In genomic region chr11:17508816-17509215, GRCh38 we compare ENCODE assay signal across 16 cellular contexts. TPM values are rescaled to one million over a fixed set of nuclear protein-coding genes. Genes with fewer than 3 reads are reported as not detected.
DNase-seq lines count a peak whose midpoint lies in the region; ATAC-seq and TF ChIP-seq lines count a peak whose summit lies in the region.
"Had no signal": no experiment of that assay in that cellular context is flagged by ENCODE, and none has a peak within 500 bp of the region (broad histone marks: within the 10 kb centered on the region; RNA-seq: fewer than 3 reads in every experiment).

No MANE protein-coding gene starts in this region.

- H2AFZ ChIP-seq in osteoblast (ENCODE audit: low read length), result no peak overlapping the region
- H2AFZ ChIP-seq: GM23248 had no signal

- CTCF ChIA-PET in CD8-positive, alpha-beta memory T cell (lab: Charles Lee), result interaction anchor here (1.8 to 1.9 kb wide), 2 partner anchors 120 to 279 kb away, joined by 6 to 11 read pairs; partner anchors contain the start of gene KCNJ11

- peak overlapping the region; percentile 12 to 18 for H3K27ac ChIP-seq in ascending aorta
- no peak overlapping the region for H3K27ac ChIP-seq in osteoblast (ENCODE audit: low read depth, low read length)
- no peak overlapping the region for H3K27ac ChIP-seq in adrenal gland
- H3K27ac ChIP-seq in CD8-positive, alpha-beta memory T cell (ENCODE audit: low read depth, low read length), result no peak overlapping the region
- H3K27ac ChIP-seq: BLaER1, GM23248 had no signal

- no peaks in the 10 kb centered on the region for H3K9me3 Mint-ChIP-seq in CD8-positive, alpha-beta memory T cell
- H3K9me3 Mint-ChIP-seq: IgD-negative memory B cell had no signal

- ATAC-seq in HG03175 (IDR thresholded peaks at IDR 0.05; ENCODE audit: unreplicated experiment), result no peak
- ATAC-seq: GM12878 had no signal

- H3K9me3 ChIP-seq in ascending aorta, result no peaks in the 10 kb centered on the region
- no peaks in the 10 kb centered on the region for H3K9me3 ChIP-seq in osteoblast (ENCODE audit: low read depth, low read length)
- no peaks in the 10 kb centered on the region for H3K9me3 ChIP-seq in adrenal gland (replicated peaks in 1 of 3)
- no peaks in the 10 kb centered on the region for H3K9me3 ChIP-seq in CD8-positive, alpha-beta memory T cell (ENCODE audit: low read length)
- H3K9me3 ChIP-seq: BLaER1 had no signal

- H3K4me1 ChIP-seq in ascending aorta, result peaks cover 8 to 12% of the 10 kb centered on the region in 2 donors
- H3K4me1 ChIP-seq in osteoblast (ENCODE audit: insufficient read depth, low read length), result peaks cover 4% of the 10 kb centered on the region
- H3K4me1 ChIP-seq in adrenal gland (replicated peaks in 1 of 2), result peaks cover 0 to 14% of the 10 kb centered on the region in 2 donors
- H3K4me1 ChIP-seq in CD8-positive, alpha-beta memory T cell (ENCODE audit: insufficient read depth, low read length), result no peaks in the 10 kb centered on the region

- H3K36me3 ChIP-seq in ascending aorta, result no peaks in the 10 kb centered on the region
- no peaks in the 10 kb centered on the region for H3K36me3 ChIP-seq in osteoblast (ENCODE audit: insufficient read depth, low read length)
- H3K36me3 ChIP-seq in adrenal gland (replicated peaks in 1 of 2), result no peaks in the 10 kb centered on the region
- H3K36me3 ChIP-seq in CD8-positive, alpha-beta memory T cell (ENCODE audit: insufficient read depth, low read length), result no peaks in the 10 kb centered on the region
- H3K36me3 ChIP-seq: BLaER1 had no signal

- no peaks in the 10 kb centered on the region for H3K4me1 Mint-ChIP-seq in CD8-positive, alpha-beta memory T cell

- no peak overlapping the region for H3K27ac Mint-ChIP-seq in CD8-positive, alpha-beta memory T cell
- H3K27ac Mint-ChIP-seq: IgD-negative memory B cell had no signal

- H3K27me3 ChIP-seq in ascending aorta, result no peaks in the 10 kb centered on the region
- H3K27me3 ChIP-seq in osteoblast (ENCODE audit: insufficient read depth, low read length), result peaks cover 9% of the 10 kb centered on the region
- no peaks in the 10 kb centered on the region for H3K27me3 ChIP-seq in adrenal gland
- H3K27me3 ChIP-seq in CD8-positive, alpha-beta memory T cell (ENCODE audit: insufficient read depth, low read length, poor library complexity, severe bottlenecking), result no peaks in the 10 kb centered on the region
- H3K27me3 ChIP-seq: BLaER1 had no signal

- TF ChIP-seq POLR2A in adrenal gland (IDR thresholded peaks at IDR 0.05), result no peak

- no peak overlapping the region for H3K4me3 Mint-ChIP-seq in CD8-positive, alpha-beta memory T cell
- H3K4me3 Mint-ChIP-seq: IgD-negative memory B cell had no signal

- DNase-seq in ascending aorta (ENCODE audit: low spot score in 2 of 2) (no peak), kidney glomerular epithelial cell (lab: John Stamatoyannopoulos, UW) (peak; percentile 82), osteoblast (ENCODE audit: insufficient read length, low spot score, missing footprints) (peak; percentile 21), adrenal gland (no peak)
- no peak for DNase-seq in CD8-positive, alpha-beta memory T cell
- DNase-seq: AML-193, Calu3, DMS 273 treated with DMSO at 0.1 percent for 48 hours had no signal

- POLR2A ChIA-PET in CD8-positive, alpha-beta memory T cell (lab: Charles Lee), result no interaction called here

- 28 to 41% (median 39%) methylated on average over 3 of the region's 3 CpGs for WGBS in adrenal gland, 4 donors

- intact Hi-C loops in ascending aorta (cut with DNase I), result no loop called here
- intact Hi-C loops in adrenal gland (cut with DNase I), result loop anchor here in 1 of 2 donors (10.0 kb wide), 1 partner anchor 284 kb away; no protein-coding TSS in a partner anchor

- H3K36me3 Mint-ChIP-seq in CD8-positive, alpha-beta memory T cell, result no peaks in the 10 kb centered on the region
- H3K36me3 Mint-ChIP-seq: IgD-negative memory B cell had no signal

- H3K27me3 Mint-ChIP-seq in CD8-positive, alpha-beta memory T cell, result peaks cover 5 to 18% of the 10 kb centered on the region in 2 donors

- no peak overlapping the region for H3K4me2 ChIP-seq in osteoblast (ENCODE audit: insufficient read depth, low read length)
- H3K4me2 ChIP-seq: BLaER1 had no signal

- H3K4me3 ChIP-seq in ascending aorta (no peak overlapping the region), osteoblast (ENCODE audit: insufficient read depth, low read length) (no peak overlapping the region), adrenal gland (no peak overlapping the region)
- no peak overlapping the region for H3K4me3 ChIP-seq in CD8-positive, alpha-beta memory T cell (ENCODE audit: low read length)
- H3K4me3 ChIP-seq: BLaER1, GM12878, GM23248 had no signal

- H3K79me2 ChIP-seq in osteoblast (ENCODE audit: insufficient read depth, low read length), result no peaks in the 10 kb centered on the region

- TF ChIP-seq CTCF in ascending aorta (IDR thresholded peaks at IDR 0.05) (no peak), osteoblast (IDR thresholded peaks at IDR 0.05; ENCODE audit: extremely low read depth, low read depth, low read length) (no peak), adrenal gland (IDR thresholded peaks at IDR 0.05) (no peak)

- H4K20me1 ChIP-seq in osteoblast (ENCODE audit: insufficient read depth, low read length), result no peaks in the 10 kb centered on the region
- H4K20me1 ChIP-seq: BLaER1 had no signal

RNA-seq across cellular contexts. Expression of gene ABCC8, which starts 32.2 kb away (rescaled TPM):
- total RNA-seq in ascending aorta, result not detected
- total RNA-seq in osteoblast, result not detected in 2 replicates
- 10 to 100 TPM in 3 of 8 donors, 1 to 10 TPM in 2, under 1 TPM in 2, not detected in 1; 0.43 to 17.8 (median 1.9) TPM for total RNA-seq in adrenal gland
- 100 to 1,000 TPM in 1 of 3 donors, 10 to 100 TPM in 1, 1 to 10 TPM in 1; 4.0 to 216 (median 34.7) TPM for polyA plus RNA-seq in adrenal gland
- total RNA-seq in CD8-positive, alpha-beta memory T cell, result not detected
- not detected for polyA plus RNA-seq in CD8-positive, alpha-beta memory T cell
- total RNA-seq: A673, Daoy, GM12878, GM23248, HT1080 had no signal
- polyA plus RNA-seq: GM12878, GM23248, IgD-negative memory B cell had no signal

RNA-seq across cellular contexts. Expression of gene USH1C, which starts 35.4 kb away (rescaled TPM):
- total RNA-seq in ascending aorta, result not detected
- total RNA-seq in osteoblast, result not detected in 2 replicates
- 1 to 10 TPM in 2 of 8 donors, under 1 TPM in 4, not detected in 2; 0.14 to 2.6 (median 0.85) TPM for total RNA-seq in adrenal gland
- 1 to 10 TPM in 1 of 3 donors, under 1 TPM in 2; 0.48 to 2.7 (median 0.68) TPM for polyA plus RNA-seq in adrenal gland
- not detected for total RNA-seq in CD8-positive, alpha-beta memory T cell
- not detected for polyA plus RNA-seq in CD8-positive, alpha-beta memory T cell
- total RNA-seq: A673, Daoy, GM12878, GM23248, HT1080 had no signal
- polyA plus RNA-seq: GM12878, GM23248, IgD-negative memory B cell had no signal

RNA-seq across cellular contexts. Expression of gene OTOG, which starts 38.2 kb away (rescaled TPM):
- total RNA-seq in ascending aorta (not detected), osteoblast (not detected in 2 replicates), adrenal gland (not detected)
- polyA plus RNA-seq in adrenal gland, result not detected
- not detected for total RNA-seq in CD8-positive, alpha-beta memory T cell
- not detected for polyA plus RNA-seq in CD8-positive, alpha-beta memory T cell
- total RNA-seq: A673, Calu3, Daoy, GM12878, GM23248, HT1080 had no signal
- polyA plus RNA-seq: GM12878, GM23248, IgD-negative memory B cell had no signal

Comparison
In these comparisons a context has a peak if more than half of its experiments do, and no peak if none do; other contexts are left out.
1. DNase-seq: peak in kidney glomerular epithelial cell (single experiment) and osteoblast (single experiment); none in ascending aorta (0 of 2), adrenal gland (0 of 7) and CD8-positive, alpha-beta memory T cell (0 of 5).
2. H3K27ac ChIP-seq: peak in ascending aorta (2 of 2); none in osteoblast (single experiment), adrenal gland (0 of 5) and CD8-positive, alpha-beta memory T cell (single experiment).